ENCODE assay signal across 1 cellular context in genomic region chr3:28081533-28081947, GRCh38.
TF ChIP-seq lines count a peak whose summit lies in the region.

No MANE protein-coding gene starts in this region.

TF ChIP-seq in GM12878, 131 proteins besides CTCF, POLR2A, EP300 and RAD21 (continued from another document):
- TF ChIP-seq RELB (IDR thresholded peaks at IDR 0.05; ENCODE audit: low read depth) (peak; percentile 48), TCF12 (IDR thresholded peaks at IDR 0.05; ENCODE audit: low read depth, low read length) (peak; percentile 42; the same call in 1 of the 2 replicates), NR2F1 (conservative IDR thresholded peaks at IDR 0.05) (peak; percentile 50), ATF2 (IDR thresholded peaks at IDR 0.05; ENCODE audit: low read length) (0 out of 2 replicates have a peak, but pooled peaks have one; percentile 19), JUNB (IDR thresholded peaks at IDR 0.05) (peak; percentile 17; the same call in 1 of the 2 replicates), IKZF2 (IDR thresholded peaks at IDR 0.05) (peak in 1 of 2 experiments; percentile 53; a peak in 2 of 4 replicates), SIN3A (IDR thresholded peaks at IDR 0.05; ENCODE audit: low read depth, low read length) (no peak), BCL11A (IDR thresholded peaks at IDR 0.05; ENCODE audit: low read depth, low read length) (peak; percentile 11; the same call in 1 of the 2 replicates), MEF2A (IDR thresholded peaks at IDR 0.05; ENCODE audit: insufficient read depth, low read depth, low read length) (0 out of 2 replicates have a peak, but pooled peaks have one; percentile 13), BHLHE40 (IDR thresholded peaks at IDR 0.05; ENCODE audit: borderline replicate concordance in 1 of 2, low read depth in 2 of 2, low read length in 1 of 2) (peak in 1 of 2 experiments; percentile 29; a peak in 1 of 4 replicates), ZNF217 (IDR thresholded peaks at IDR 0.05) (0 out of 2 replicates have a peak, but pooled peaks have one; percentile 35), CUX1 (IDR thresholded peaks at IDR 0.05; ENCODE audit: insufficient replicate concordance, low read depth, low read length) (peak; percentile 68), BCLAF1 (IDR thresholded peaks at IDR 0.05) (no peak), SMC3 (IDR thresholded peaks at IDR 0.05; ENCODE audit: borderline replicate concordance, low read length) (no peak), CREB1 (IDR thresholded peaks at IDR 0.05; ENCODE audit: low read depth) (no peak), REST (IDR thresholded peaks at IDR 0.05; ENCODE audit: low read depth, low read length) (no peak), SMAD1 (IDR thresholded peaks at IDR 0.05; ENCODE audit: low read depth, partially characterized antibody) (peak; percentile 45), MEF2B (IDR thresholded peaks at IDR 0.05; ENCODE audit: partially characterized antibody, poor library complexity, severe bottlenecking) (peak; percentile 76), TARDBP (IDR thresholded peaks at IDR 0.05; ENCODE audit: borderline replicate concordance) (no peak), ZBTB33 (IDR thresholded peaks at IDR 0.05) (no peak), PKNOX1 (IDR thresholded peaks at IDR 0.05) (peak; percentile 75; the same call in 1 of the 2 replicates), MTA2 (IDR thresholded peaks at IDR 0.05; ENCODE audit: low read depth) (peak; percentile 84), SKIL (IDR thresholded peaks at IDR 0.05; ENCODE audit: low read depth, poor library complexity, severe bottlenecking) (peak; percentile 81), IKZF1 (conservative IDR thresholded peaks at IDR 0.05) (peak; percentile 57), DPF2 (IDR thresholded peaks at IDR 0.05) (0 out of 2 replicates have a peak, but pooled peaks have one; percentile 20)
TF ChIP-seq in GM12878: peak in this region for 21.
